ENCODE assay signal across 1 cellular context in genomic region chr20:32763202-32763999, GRCh38.
TF ChIP-seq lines count a peak whose summit lies in the region.

No MANE protein-coding gene starts in this region.

TF ChIP-seq in WTC11, 78 proteins besides CTCF, POLR2A, EP300 and RAD21 (continued from another document):
- TF ChIP-seq HMGXB4 (CRISPR knock-in tag; IDR thresholded peaks at IDR 0.05) (peak; percentile 46; the same call in 1 of the 2 replicates), AR (CRISPR knock-in tag; IDR thresholded peaks at IDR 0.05) (no peak), USF1 (CRISPR knock-in tag; IDR thresholded peaks at IDR 0.05) (no peak), AFF4 (CRISPR knock-in tag; IDR thresholded peaks at IDR 0.05; ENCODE audit: borderline replicate concordance) (no peak)
TF ChIP-seq in WTC11: peak in this region for 7.
